ENCODE assay signal across 21 cellular contexts in genomic region chr10:94219829-94220228, GRCh38.
DNase-seq lines count a peak whose midpoint lies in the region; ATAC-seq and TF ChIP-seq lines count a peak whose summit lies in the region.
"Had no signal": no experiment of that assay in that cellular context is flagged by ENCODE, and none has a peak within 500 bp of the region (broad histone marks: within the 10 kb centered on the region; RNA-seq: fewer than 3 reads in every experiment).

No MANE protein-coding gene starts in this region.

- WGBS in hepatocyte (ENCODE audit: low lambda C conversion rate, missing lambda C conversion rate) = 100% methylated on average over 1 of the region's 1 CpG

- H3K9me3 ChIP-seq in hepatocyte (ENCODE audit: low read depth) = no peaks in the 10 kb centered on the region
- H3K9me3 ChIP-seq: colonic mucosa, mucosa of descending colon had no signal

- DNase-seq in AG10803 (ENCODE audit: low read depth) (peak; percentile 13), EL (peak; percentile 33), NCI-H226 (peak; percentile 19), foreskin fibroblast (peak; percentile 20 to 57), NCI-H1092 (lab: John Stamatoyannopoulos, UW) (no peak), hepatocyte (ENCODE audit: low spot score) (no peak)
- no peak for DNase-seq in activated CD8-positive, alpha-beta memory T cell treated with anti-CD3 and anti-CD28 coated beads for 24 hours
- DNase-seq: activated CD4-positive, alpha-beta T cell treated with anti-CD3 and anti-CD28 coated beads for 48 hours; activated CD8-positive, alpha-beta memory T cell treated with anti-CD3 and anti-CD28 coated beads, Interleukin-2, amount 10 ng/mL, durations not matched to agents 7 days and 5 days; CD4-positive, CD25-positive, alpha-beta regulatory T cell; colonic mucosa; DMS 273 treated with DMSO at 0.1 percent for 48 hours; mucosa of descending colon; MV-4-11; NCI-H1930; NCI-H446 treated with DMSO at 0.1 percent for 48 hours; posterior cingulate gyrus; T-helper 17 cell had no signal

- no peak for ATAC-seq in GM18870 (IDR thresholded peaks at IDR 0.05; ENCODE audit: unreplicated experiment)
- ATAC-seq: activated CD8-positive, alpha-beta memory T cell treated with anti-CD3 and anti-CD28 coated beads, Interleukin-2, amount 10 ng/mL, durations not matched to agents 7 days and 5 days; GM12878; K562; mucosa of descending colon; T-helper 17 cell had no signal

- H3K79me2 ChIP-seq in hepatocyte = no peaks in the 10 kb centered on the region

- no peaks in the 10 kb centered on the region for H3K36me3 ChIP-seq in hepatocyte (replicated peaks; ENCODE audit: insufficient read depth, low read depth)
- H3K36me3 ChIP-seq: colonic mucosa had no signal

- H3K4me1 ChIP-seq in hepatocyte (ENCODE audit: insufficient read depth) = no peaks in the 10 kb centered on the region
- H3K4me1 ChIP-seq: colonic mucosa had no signal

- H3K4me2 ChIP-seq in hepatocyte = no peak overlapping the region

- H3K9me2 ChIP-seq in hepatocyte (replicated peaks; ENCODE audit: insufficient read depth) = no peaks in the 10 kb centered on the region

- TF ChIP-seq CTCF in AG10803 (conservative IDR thresholded peaks at IDR 0.05; ENCODE audit: low read length) = no peak
- no peak for TF ChIP-seq CTCF in foreskin fibroblast (IDR thresholded peaks at IDR 0.05; ENCODE audit: low read depth, low read length)
- no peak for TF ChIP-seq CTCF in hepatocyte (IDR thresholded peaks at IDR 0.05; ENCODE audit: poor library complexity)

- H3K27me3 ChIP-seq in hepatocyte = no peaks in the 10 kb centered on the region
- H3K27me3 ChIP-seq: colonic mucosa had no signal

- no peak overlapping the region for H2AFZ ChIP-seq in hepatocyte

- H4K20me1 ChIP-seq in hepatocyte (ENCODE audit: insufficient read depth, poor library complexity, severe bottlenecking) = no peaks in the 10 kb centered on the region

- no peak overlapping the region for H3K27ac ChIP-seq in hepatocyte
- H3K27ac ChIP-seq: colonic mucosa had no signal

- H3K4me3 ChIP-seq in AG10803 (ENCODE audit: low read length) (no peak overlapping the region), foreskin fibroblast (ENCODE audit: low read depth in 1 of 2, low read length in 2 of 2) (no peak overlapping the region), hepatocyte (no peak overlapping the region)
- H3K4me3 ChIP-seq: colonic mucosa, GM12878, K562, mucosa of descending colon had no signal

Comparison
In these comparisons a context has a peak if more than half of its experiments do, and no peak if none do; other contexts are left out.
1. DNase-seq: peak in AG10803 (single experiment), EL (single experiment), NCI-H226 (single experiment) and foreskin fibroblast (2 of 2); none in NCI-H1092 (single experiment), hepatocyte (single experiment) and activated CD8-positive, alpha-beta memory T cell treated with anti-CD3 and anti-CD28 coated beads for 24 hours (single experiment).